6 cellular contexts compared by ENCODE assay signal in genomic region chr11:21641839-21642238, GRCh38.
"Had no signal": no experiment of that assay in that cellular context is flagged by ENCODE, and none has a peak within 500 bp of the region (broad histone marks: within the 10 kb centered on the region; RNA-seq: fewer than 3 reads in every experiment).

No MANE protein-coding gene starts in this region.

- DNase-seq: IMR-90, KBM-7, KG1 had no signal

- ATAC-seq: HepG2, K562 had no signal

- H3K27ac ChIP-seq: HL-60 had no signal

- H3K4me3 ChIP-seq: K562 had no signal
